ENCODE assay signal across 11 cellular contexts in the genomic region with DNA sequence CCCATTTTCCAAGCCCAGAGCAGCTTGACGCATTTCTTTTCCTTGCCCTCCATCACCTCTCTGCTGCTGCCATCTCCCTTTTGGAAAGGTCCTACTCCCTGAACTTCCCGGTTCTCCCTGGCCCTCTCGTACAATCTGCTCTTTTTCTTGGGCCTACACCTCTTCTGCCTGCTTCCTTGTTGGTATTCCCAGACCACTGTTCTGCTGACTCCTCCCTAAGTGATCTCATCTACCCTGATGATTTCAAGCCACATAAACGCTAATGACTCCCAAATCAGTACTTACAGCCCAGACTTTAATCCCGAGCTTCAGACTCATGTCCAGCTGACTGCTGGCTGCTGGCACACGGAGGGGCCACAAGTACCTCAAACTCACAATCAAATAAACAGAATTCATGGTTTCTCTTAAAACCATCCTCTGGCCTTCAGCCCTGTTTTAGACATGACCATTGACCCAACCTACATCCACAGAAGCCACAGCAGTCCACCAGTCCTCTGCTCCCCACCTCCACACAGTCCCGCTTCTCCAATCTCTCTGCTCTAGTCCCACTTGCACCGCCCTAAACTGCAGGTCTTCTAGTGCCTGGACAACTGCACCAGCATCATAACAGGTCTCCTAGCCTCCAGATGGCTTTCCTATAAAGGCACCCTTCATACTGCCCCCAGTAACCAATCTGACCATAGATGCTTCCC. TPM values are rescaled to one million over a fixed set of nuclear protein-coding genes. Genes with fewer than 3 reads are reported as not detected.
A peak's percentile ranks its signal among the peaks of the same experiment; 100 is the strongest.
DNase-seq lines count a peak whose midpoint lies in the region; ATAC-seq and TF ChIP-seq lines count a peak whose summit lies in the region.
"Had no signal": no experiment of that assay in that cellular context is flagged by ENCODE, and none has a peak within 500 bp of the region (broad histone marks: within the 10 kb centered on the region; RNA-seq: fewer than 3 reads in every experiment).

No MANE protein-coding gene starts in this region.

- intact Hi-C loops in vagina (cut with DNase I), result no loop called here

- no peak overlapping the region for H3K4me3 Mint-ChIP-seq in activated naive CD8-positive, alpha-beta T cell
- H3K4me3 Mint-ChIP-seq in activated naive CD8-positive, alpha-beta T cell treated with anti-CD3 and anti-CD28 coated beads, Interleukin-2, amount 50 U/mL, for 24 hours, result no peak overlapping the region
- H3K4me3 Mint-ChIP-seq: endodermal cell had no signal

- TF ChIP-seq CTCF in vagina (IDR thresholded peaks at IDR 0.05), result no peak

- H3K27me3 ChIP-seq in vagina, result no peaks in the 10 kb centered on the region
- H3K27me3 ChIP-seq: neutrophil had no signal

- H3K4me3 ChIP-seq in vagina, result no peak overlapping the region

- TF ChIP-seq POLR2A in vagina (IDR thresholded peaks at IDR 0.05), result no peak

- H3K4me1 ChIP-seq in vagina, result peaks cover 46% of the 10 kb centered on the region

- peak overlapping the region; percentile 64 for H3K27ac Mint-ChIP-seq in activated naive CD8-positive, alpha-beta T cell
- H3K27ac Mint-ChIP-seq in activated naive CD8-positive, alpha-beta T cell treated with anti-CD3 and anti-CD28 coated beads, Interleukin-2, amount 50 U/mL, for 24 hours, result no peak overlapping the region
- H3K27ac Mint-ChIP-seq: endodermal cell had no signal

- ATAC-seq in activated naive CD8-positive, alpha-beta T cell treated with anti-CD3 and anti-CD28 coated beads, Interleukin-2, amount 50 U/mL, for 24 hours, result no peak
- no peak for ATAC-seq in HG02610 (IDR thresholded peaks at IDR 0.05; ENCODE audit: unreplicated experiment)
- ATAC-seq in HG03457 (IDR thresholded peaks at IDR 0.05; ENCODE audit: unreplicated experiment), result no peak

- H3K27me3 Mint-ChIP-seq in activated naive CD8-positive, alpha-beta T cell, result no peaks in the 10 kb centered on the region
- no peaks in the 10 kb centered on the region for H3K27me3 Mint-ChIP-seq in activated naive CD8-positive, alpha-beta T cell treated with anti-CD3 and anti-CD28 coated beads, Interleukin-2, amount 50 U/mL, for 24 hours

- no peaks in the 10 kb centered on the region for H3K9me3 ChIP-seq in vagina
- H3K9me3 ChIP-seq: neutrophil had no signal

- DNase-seq in activated naive CD8-positive, alpha-beta T cell treated with anti-CD3 and anti-CD28 coated beads, Interleukin-2, amount 50 U/mL, for 24 hours, result no peak
- DNase-seq in amniotic epithelial cell (ENCODE audit: low read depth) (peak; percentile 97), kidney glomerular epithelial cell (lab: John Stamatoyannopoulos, UW) (peak; percentile 37), vagina (ENCODE audit: extremely low spot score in 2 of 2) (no peak), NCI-H1048 (lab: John Stamatoyannopoulos, UW) (no peak)
- DNase-seq: DMS 273 treated with DMSO at 0.1 percent for 48 hours, endodermal cell had no signal

- peaks cover 16% of the 10 kb centered on the region for H3K36me3 Mint-ChIP-seq in activated naive CD8-positive, alpha-beta T cell
- H3K36me3 Mint-ChIP-seq in activated naive CD8-positive, alpha-beta T cell treated with anti-CD3 and anti-CD28 coated beads, Interleukin-2, amount 50 U/mL, for 24 hours (ENCODE audit: low read depth), result peaks cover 36% of the 10 kb centered on the region

- H3K36me3 ChIP-seq in vagina, result peaks cover 0 to 9% of the 10 kb centered on the region in 2 donors

- H3K27ac ChIP-seq in vagina, result peak overlapping the region; percentile 66
- H3K27ac ChIP-seq: neutrophil had no signal

- no peaks in the 10 kb centered on the region for H3K9me3 Mint-ChIP-seq in activated naive CD8-positive, alpha-beta T cell (ENCODE audit: low read depth)
- H3K9me3 Mint-ChIP-seq in activated naive CD8-positive, alpha-beta T cell treated with anti-CD3 and anti-CD28 coated beads, Interleukin-2, amount 50 U/mL, for 24 hours, result no peaks in the 10 kb centered on the region
- H3K9me3 Mint-ChIP-seq: endodermal cell had no signal

- H3K4me1 Mint-ChIP-seq in activated naive CD8-positive, alpha-beta T cell (ENCODE audit: low read depth), result peaks cover 9% of the 10 kb centered on the region
- peaks cover 6% of the 10 kb centered on the region for H3K4me1 Mint-ChIP-seq in activated naive CD8-positive, alpha-beta T cell treated with anti-CD3 and anti-CD28 coated beads, Interleukin-2, amount 50 U/mL, for 24 hours

RNA-seq across cellular contexts. Expression of a gene that starts 57.6 kb away (rescaled TPM):
- total RNA-seq in vagina, result 41.0 TPM

RNA-seq across cellular contexts. Expression of a gene that starts 57.8 kb away (rescaled TPM):
- 1.5 TPM for total RNA-seq in vagina

Comparison
In these comparisons a context has a peak if more than half of its experiments do, and no peak if none do; other contexts are left out.
1. DNase-seq: peak in amniotic epithelial cell (single experiment) and kidney glomerular epithelial cell (single experiment); none in activated naive CD8-positive, alpha-beta T cell treated with anti-CD3 and anti-CD28 coated beads, Interleukin-2, amount 50 U/mL, for 24 hours (single experiment), vagina (0 of 2) and NCI-H1048 (single experiment).